7 cellular contexts compared by ENCODE assay signal in genomic region chr2:106581755-106582430, GRCh38.
DNase-seq lines count a peak whose midpoint lies in the region; ATAC-seq and TF ChIP-seq lines count a peak whose summit lies in the region.

No MANE protein-coding gene starts in this region.

- no peaks in the 10 kb centered on the region for H3K9me3 ChIP-seq in stomach smooth muscle (ENCODE audit: control insufficient read depth in 2 of 2, low read length in 2 of 2)

- H3K9me3 Mint-ChIP-seq in activated B cell treated with CpG ODN at 0.5 μM for 24 hours (peaks cover 3% of the 10 kb centered on the region), mesothelial cell of epicardium (no peaks in the 10 kb centered on the region)

- H3K4me1 Mint-ChIP-seq in activated B cell treated with CpG ODN at 0.5 μM for 24 hours (peaks cover 11% of the 10 kb centered on the region), mesothelial cell of epicardium (peaks cover 48% of the 10 kb centered on the region)

- peak overlapping the region; percentile 40 to 58 for H3K9ac ChIP-seq in stomach smooth muscle (ENCODE audit: low read length in 2 of 2)

- peak overlapping the region; percentile 86 for H3K4me3 Mint-ChIP-seq in activated B cell treated with CpG ODN at 0.5 μM for 24 hours
- peak overlapping the region; percentile 75 for H3K4me3 Mint-ChIP-seq in mesothelial cell of epicardium

- peak overlapping the region; percentile 59 to 67 for H3K4me3 ChIP-seq in stomach smooth muscle (ENCODE audit: low read length in 2 of 2)

- no peak overlapping the region for H3K27ac ChIP-seq in stomach smooth muscle (ENCODE audit: low read length)

- ATAC-seq in GM21786 (IDR thresholded peaks at IDR 0.05; ENCODE audit: unreplicated experiment) = peak; percentile 47
- peak; percentile 83 for ATAC-seq in activated B cell treated with CpG ODN at 0.5 μM for 24 hours (ENCODE audit: low read depth)

- no peaks in the 10 kb centered on the region for H3K36me3 Mint-ChIP-seq in activated B cell treated with CpG ODN at 0.5 μM for 24 hours (ENCODE audit: low read depth)
- no peaks in the 10 kb centered on the region for H3K36me3 Mint-ChIP-seq in mesothelial cell of epicardium

- peaks cover 8% of the 10 kb centered on the region for H3K4me1 ChIP-seq in stomach smooth muscle (ENCODE audit: control insufficient read depth, insufficient read depth, low read length)

- no peak for TF ChIP-seq CTCF in GM10266 (IDR thresholded peaks at IDR 0.05; ENCODE audit: control insufficient read depth, insufficient read depth, low read depth, missing control alignments)
- no peak for TF ChIP-seq CTCF in activated B cell treated with CpG ODN at 0.5 μM for 24 hours (IDR thresholded peaks at IDR 0.05)
- TF ChIP-seq CTCF in mesothelial cell of epicardium (IDR thresholded peaks at IDR 0.05; ENCODE audit: unreplicated experiment) = no peak

- intact Hi-C loops in activated B cell treated with CpG ODN at 0.5 μM for 24 hours (cut with micrococcal nuclease) = loop anchor here (1.0 to 5.0 kb wide), 3 partner anchors 478 to 2000 kb away; no protein-coding TSS in a partner anchor

- H3K36me3 ChIP-seq in stomach smooth muscle (ENCODE audit: control insufficient read depth in 2 of 2, insufficient read depth in 2 of 2, low read length in 2 of 2) = no peaks in the 10 kb centered on the region

- POLR2A ChIA-PET in activated B cell treated with CpG ODN at 0.5 μM for 24 hours (lab: Charles Lee) = interaction anchor here (1.0 kb wide), 1 partner anchor 8 kb away, joined by 3 read pairs; no protein-coding TSS in a partner anchor

- CTCF ChIA-PET in activated B cell treated with CpG ODN at 0.5 μM for 24 hours (lab: Charles Lee) = interaction anchor here (0.7 to 1.9 kb wide), 12 partner anchors 9 to 1466 kb away, joined by 3 to 13 read pairs (median 4); no protein-coding TSS in a partner anchor

- H3K27me3 Mint-ChIP-seq in activated B cell treated with CpG ODN at 0.5 μM for 24 hours (peaks cover 27% of the 10 kb centered on the region), mesothelial cell of epicardium (ENCODE audit: low read depth) (peaks cover 5% of the 10 kb centered on the region)

- peaks cover 8 to 9% of the 10 kb centered on the region in 2 donors for H3K27me3 ChIP-seq in stomach smooth muscle (ENCODE audit: control insufficient read depth in 1 of 2, insufficient read depth in 2 of 2, low read length in 2 of 2)

- H3K27ac Mint-ChIP-seq in activated B cell treated with CpG ODN at 0.5 μM for 24 hours (no peak overlapping the region), mesothelial cell of epicardium (peak overlapping the region; percentile 86)

- DNase-seq in GM10266 (ENCODE audit: extremely low spot score) = peak; percentile 60
- peak; percentile 33 for DNase-seq in LHCN-M2 (ENCODE audit: low read depth)
- DNase-seq in activated B cell treated with CpG ODN at 0.5 μM for 24 hours = no peak
- peak; percentile 69 for DNase-seq in ecto neural progenitor cell (ENCODE audit: low spot score)
- peak; percentile 46 to 69 for DNase-seq in mesothelial cell of epicardium (ENCODE audit: low spot score in 2 of 2, unreplicated experiment in 2 of 2)
